In the genomic region with DNA sequence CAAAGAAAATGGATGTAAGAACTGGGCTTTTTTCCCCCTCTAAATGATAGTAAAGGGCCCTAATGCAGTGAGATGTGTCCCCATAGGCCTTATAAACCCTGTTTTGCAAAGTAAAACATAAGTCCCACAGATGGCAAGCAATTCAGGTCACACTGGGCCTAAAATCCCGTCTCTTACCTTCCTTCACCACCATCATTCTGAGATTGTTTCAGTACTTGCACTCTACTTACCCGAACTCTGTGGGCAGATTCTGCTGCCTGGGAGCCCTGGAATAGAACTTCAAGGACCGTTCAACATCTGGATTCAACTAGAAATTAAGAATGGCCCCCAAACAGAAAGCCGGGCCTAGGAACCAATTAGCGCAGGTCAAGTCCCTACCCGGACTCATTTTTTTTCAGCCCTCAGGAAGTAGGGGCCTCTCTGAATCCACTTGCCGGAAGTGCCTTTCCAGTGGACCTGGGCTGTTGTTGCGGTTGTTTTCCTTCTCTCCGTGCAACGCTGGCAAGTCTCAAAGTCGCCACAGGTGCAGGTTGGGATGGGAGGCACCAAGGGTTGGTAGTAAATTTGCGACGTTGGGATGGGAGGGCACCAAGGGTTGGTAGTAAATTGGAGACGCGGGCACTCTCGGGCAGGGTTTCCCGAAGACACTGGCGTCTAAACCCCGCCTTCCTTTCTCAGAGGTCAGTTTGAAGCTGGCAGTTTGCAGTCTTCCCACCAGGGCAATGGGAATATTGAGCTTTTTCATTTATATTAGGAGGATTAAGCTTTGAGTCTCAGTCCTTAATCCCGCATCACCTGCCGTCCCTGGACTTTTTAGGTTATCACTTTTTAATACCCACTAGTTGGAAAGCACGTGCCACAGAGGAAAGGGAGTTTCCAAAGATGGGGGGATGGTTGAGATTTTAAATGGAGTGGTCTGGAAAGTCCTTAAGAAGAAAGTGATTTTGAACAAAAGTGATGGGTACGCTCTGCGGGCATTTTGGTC, we compare ENCODE assay signal across 8 cellular contexts. TPM values are rescaled to one million over a fixed set of nuclear protein-coding genes. Genes with fewer than 3 reads are reported as not detected.
DNase-seq lines count a peak whose midpoint lies in the region; ATAC-seq and TF ChIP-seq lines count a peak whose summit lies in the region.

A gene with protein sequence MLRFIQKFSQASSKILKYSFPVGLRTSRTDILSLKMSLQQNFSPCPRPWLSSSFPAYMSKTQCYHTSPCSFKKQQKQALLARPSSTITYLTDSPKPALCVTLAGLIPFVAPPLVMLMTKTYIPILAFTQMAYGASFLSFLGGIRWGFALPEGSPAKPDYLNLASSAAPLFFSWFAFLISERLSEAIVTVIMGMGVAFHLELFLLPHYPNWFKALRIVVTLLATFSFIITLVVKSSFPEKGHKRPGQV (plus strand): TSS at position 429 of the 985 bp plus-strand sequence. CDS start 2,888 bp downstream, outside the sequence.

- TF ChIP-seq CTCF in coronary artery (IDR thresholded peaks at IDR 0.05) = no peak

- peak within 1 kb of the TSS; percentile 94 for H3K27ac ChIP-seq in CD8-positive, alpha-beta memory T cell (ENCODE audit: low read depth, low read length)
- H3K27ac ChIP-seq in coronary artery = peak within 1 kb of the TSS; percentile 94 to 97

- peak; percentile 26 for ATAC-seq in HG03159 (IDR thresholded peaks at IDR 0.05; ENCODE audit: unreplicated experiment)
- ATAC-seq in GM19023 (IDR thresholded peaks at IDR 0.05; ENCODE audit: unreplicated experiment) = no peak

- DNase-seq in CD8-positive, alpha-beta memory T cell = peak; percentile 40 to 84 (median 81)
- peak; percentile 90 for DNase-seq in NCI-H526 treated with DMSO at 0.1 percent for 48 hours (lab: John Stamatoyannopoulos, UW)
- peak; percentile 85 for DNase-seq in activated CD4-positive, alpha-beta T cell treated with anti-CD3 and anti-CD28 coated beads for 48 hours
- peak; percentile 88 for DNase-seq in coronary artery (ENCODE audit: low spot score)
- DNase-seq in left kidney (ENCODE audit: low read depth, low spot score) = peak; percentile 96
- DNase-seq in stimulated activated CD4-positive, alpha-beta T cell treated with anti-CD3 and anti-CD28 coated beads, Interleukin-1b, Interleukin-23, amount 100 ng/mL, for 4 hours (ENCODE audit: low read depth in 2 of 2) = peak; percentile 49 to 70

- H3K4me3 ChIP-seq in CD8-positive, alpha-beta memory T cell (ENCODE audit: low read length) = peak within 1 kb of the TSS; percentile 85
- H3K4me3 ChIP-seq in coronary artery = peak within 1 kb of the TSS; percentile 85

- peak within 1 kb of the TSS; percentile 98 to 100 (median 99) for H3K27ac Mint-ChIP-seq in CD8-positive, alpha-beta memory T cell

- H3K27me3 ChIP-seq in CD8-positive, alpha-beta memory T cell (ENCODE audit: insufficient read depth, low read length, poor library complexity, severe bottlenecking) = no peaks in the 10 kb centered on the region

- peaks cover 0 to 7% of the 10 kb centered on the region in 2 donors for H3K27me3 Mint-ChIP-seq in CD8-positive, alpha-beta memory T cell

- peaks cover 40% of the 10 kb centered on the region for H3K4me1 ChIP-seq in CD8-positive, alpha-beta memory T cell (ENCODE audit: insufficient read depth, low read length)

- POLR2A ChIA-PET in CD8-positive, alpha-beta memory T cell (lab: Charles Lee) = interaction anchor here (0.5 to 1.1 kb wide), 6 partner anchors 9 to 945 kb away, joined by 3 to 7 read pairs (median 4); a partner anchor contains a TSS

- CTCF ChIA-PET in CD8-positive, alpha-beta memory T cell (lab: Charles Lee) = interaction anchor here (0.8 kb wide), 1 partner anchor 947 kb away, joined by 3 read pairs; no protein-coding TSS in a partner anchor

- peaks cover 5% of the 10 kb centered on the region for H3K36me3 ChIP-seq in CD8-positive, alpha-beta memory T cell (ENCODE audit: insufficient read depth, low read length)

- H3K9me3 ChIP-seq in CD8-positive, alpha-beta memory T cell (ENCODE audit: low read length) = no peaks in the 10 kb centered on the region

- peak within 1 kb of the TSS; percentile 98 to 100 (median 100) for H3K4me3 Mint-ChIP-seq in CD8-positive, alpha-beta memory T cell

- peaks cover 0 to 49% (median 5%) of the 10 kb centered on the region in 3 donors for H3K36me3 Mint-ChIP-seq in CD8-positive, alpha-beta memory T cell

- H3K4me1 Mint-ChIP-seq in CD8-positive, alpha-beta memory T cell = peaks cover 34 to 58% (median 47%) of the 10 kb centered on the region in 3 donors

- H3K9me3 Mint-ChIP-seq in CD8-positive, alpha-beta memory T cell = no peaks in the 10 kb centered on the region

RNA-seq across cellular contexts. Expression of the gene that starts here (rescaled TPM):
- total RNA-seq in CD8-positive, alpha-beta memory T cell = 10 to 100 TPM; 45.2 to 45.8 TPM
- polyA plus RNA-seq in CD8-positive, alpha-beta memory T cell = 33.7 TPM
